8 cellular contexts compared by ENCODE assay signal in genomic region chr3:146160233-146160963, GRCh38. TPM values are rescaled to one million over a fixed set of nuclear protein-coding genes. Genes with fewer than 3 reads are reported as not detected.
DNase-seq lines count a peak whose midpoint lies in the region; ATAC-seq and TF ChIP-seq lines count a peak whose summit lies in the region.

No MANE protein-coding gene starts in this region.

- no CpG with 5 or more reads among the region's 37 CpGs for WGBS in mesendoderm (ENCODE audit: extremely low coverage, insufficient coverage, low lambda C conversion rate)
- WGBS in thymus: 2% methylated on average over 37 of the region's 37 CpGs

- peaks cover 2% of the 10 kb centered on the region; the same call in 1 of the 2 replicates for H3K36me3 ChIP-seq in WERI-Rb-1
- H3K36me3 ChIP-seq in mesendoderm (ENCODE audit: control insufficient read depth, insufficient read depth, low read length): no peaks in the 10 kb centered on the region
- H3K36me3 ChIP-seq in thymus (ENCODE audit: control insufficient read depth, insufficient read depth): no peaks in the 10 kb centered on the region

- DNase-seq in Caki2 (ENCODE audit: low read depth) (peak; percentile 88), NCI-H1436 (lab: John Stamatoyannopoulos, UW) (peak; percentile 74), WERI-Rb-1 (peak; percentile 63), mesendoderm (peak; percentile 97)

- H3K23ac ChIP-seq in mesendoderm (ENCODE audit: low read length): no peak overlapping the region

- peak overlapping the region; percentile 72 for H3K18ac ChIP-seq in mesendoderm (ENCODE audit: low read length)

- H3K27me3 ChIP-seq in WERI-Rb-1 (ENCODE audit: insufficient read depth, low read depth, severe bottlenecking): no peaks in the 10 kb centered on the region
- H3K27me3 ChIP-seq in mesendoderm (ENCODE audit: insufficient read depth, low read length, poor library complexity): no peaks in the 10 kb centered on the region
- H3K27me3 ChIP-seq in thymus (ENCODE audit: control insufficient read depth, insufficient read depth): peaks cover 24% of the 10 kb centered on the region

- H2BK120ac ChIP-seq in mesendoderm (ENCODE audit: low read depth, low read length): peak overlapping the region; percentile 66

- peak overlapping the region; percentile 64 for H3K27ac ChIP-seq in WERI-Rb-1
- peak overlapping the region; percentile 90 for H3K27ac ChIP-seq in mesendoderm (ENCODE audit: low read depth, low read length)
- H3K27ac ChIP-seq in thymus (ENCODE audit: low read depth): peak overlapping the region; percentile 85

- H3K9ac ChIP-seq in mesendoderm (ENCODE audit: low read length): peak overlapping the region; percentile 83

- H3K9me3 ChIP-seq in WERI-Rb-1 (ENCODE audit: severe bottlenecking) (no peaks in the 10 kb centered on the region), thymus (ENCODE audit: control insufficient read depth) (no peaks in the 10 kb centered on the region)

- H3K4me2 ChIP-seq in mesendoderm (ENCODE audit: low read length): peak overlapping the region; percentile 66

- H3K4me1 ChIP-seq in mesendoderm (ENCODE audit: control insufficient read depth, low read depth, low read length) (peaks cover 2% of the 10 kb centered on the region), thymus (ENCODE audit: control insufficient read depth, insufficient read depth, low read length) (no peaks in the 10 kb centered on the region)

- peak overlapping the region; percentile 87 for H3K4me3 ChIP-seq in WERI-Rb-1 (ENCODE audit: low read depth, low read length)
- H3K4me3 ChIP-seq in mesendoderm (ENCODE audit: low read length): peak overlapping the region; percentile 61
- peak overlapping the region; percentile 33 for H3K4me3 ChIP-seq in thymus (ENCODE audit: low read length)

- H2AK5ac ChIP-seq in mesendoderm (ENCODE audit: low read length): no peak overlapping the region

- H2BK5ac ChIP-seq in mesendoderm (ENCODE audit: low read length): peak overlapping the region; percentile 20

- no peak overlapping the region for H2BK15ac ChIP-seq in mesendoderm (replicated peaks; ENCODE audit: low read depth)

- H3K56ac ChIP-seq in mesendoderm (ENCODE audit: low read length): peak overlapping the region; percentile 78

- TF ChIP-seq CTCF in WERI-Rb-1 (IDR thresholded peaks at IDR 0.05; ENCODE audit: low read depth, low read length): peak; percentile 52

- ATAC-seq in GM21576 (IDR thresholded peaks at IDR 0.05; ENCODE audit: unreplicated experiment): peak; percentile 7
- ATAC-seq in esophagus mucosa: peak; percentile 70
- ATAC-seq in GM19328 (IDR thresholded peaks at IDR 0.05; ENCODE audit: unreplicated experiment): no peak

- in situ Hi-C loops in Caki2 (cut with HindIII; ENCODE audit: low pct_unique_long_range_greater_than_20kb, low sequenced_read_pairs): no loop called here

- H3K79me1 ChIP-seq in mesendoderm (ENCODE audit: low read length): peaks cover 2% of the 10 kb centered on the region

- H3K4ac ChIP-seq in mesendoderm (ENCODE audit: low read depth, low read length): peak overlapping the region; percentile 28

- H3K79me2 ChIP-seq in mesendoderm (ENCODE audit: control insufficient read depth, insufficient read depth, low read length): peaks cover 25% of the 10 kb centered on the region

- H4K8ac ChIP-seq in mesendoderm (ENCODE audit: low read depth, low read length): no peak overlapping the region

- no peak overlapping the region for H4K5ac ChIP-seq in mesendoderm (ENCODE audit: low read length)

RNA-seq across cellular contexts. Expression of gene PLOD2, which starts 0.6 kb away (rescaled TPM):
- 119 and 120 TPM in 2 replicates for total RNA-seq in Caki2 (2014; rRNA removed; shearing (Covaris generic); ENCODE audit: low replicate concordance)
- total RNA-seq in esophagus mucosa: 14.5 TPM
- 29.3 TPM for polyA plus RNA-seq in mesendoderm (2013, experiment 1 of 2)
- polyA plus RNA-seq in mesendoderm (2013, experiment 2 of 2): 28.9 TPM
- polyA plus RNA-seq in thymus: 35.4 TPM

Comparison
In these comparisons a context has a peak if more than half of its experiments do, and no peak if none do; other contexts are left out.
1. H3K4me3 ChIP-seq: peak in every context shown above with its lines; median percentile 87 in WERI-Rb-1; 61 in mesendoderm; 33 in thymus.